In genomic region chr2:237951878-237952277, GRCh38 we compare ENCODE assay signal across 1 cellular context.
TF ChIP-seq lines count a peak whose summit lies in the region.

No MANE protein-coding gene starts in this region.

TF ChIP-seq in HepG2, 621 proteins besides CTCF, POLR2A, EP300 and RAD21 (continued from another document):
- no peak for TF ChIP-seq DZIP1 (CRISPR knock-in tag; IDR thresholded peaks at IDR 0.05)
- no peak for TF ChIP-seq NR0B2 (CRISPR knock-in tag; IDR thresholded peaks at IDR 0.05)
- TF ChIP-seq GMEB2 (CRISPR knock-in tag; IDR thresholded peaks at IDR 0.05; ENCODE audit: low read depth): no peak
- no peak for TF ChIP-seq ATF7-NPFF (CRISPR knock-in tag; IDR thresholded peaks at IDR 0.05; ENCODE audit: low read depth)
